Comparison of ENCODE assay signal across 8 cellular contexts in the genomic region with DNA sequence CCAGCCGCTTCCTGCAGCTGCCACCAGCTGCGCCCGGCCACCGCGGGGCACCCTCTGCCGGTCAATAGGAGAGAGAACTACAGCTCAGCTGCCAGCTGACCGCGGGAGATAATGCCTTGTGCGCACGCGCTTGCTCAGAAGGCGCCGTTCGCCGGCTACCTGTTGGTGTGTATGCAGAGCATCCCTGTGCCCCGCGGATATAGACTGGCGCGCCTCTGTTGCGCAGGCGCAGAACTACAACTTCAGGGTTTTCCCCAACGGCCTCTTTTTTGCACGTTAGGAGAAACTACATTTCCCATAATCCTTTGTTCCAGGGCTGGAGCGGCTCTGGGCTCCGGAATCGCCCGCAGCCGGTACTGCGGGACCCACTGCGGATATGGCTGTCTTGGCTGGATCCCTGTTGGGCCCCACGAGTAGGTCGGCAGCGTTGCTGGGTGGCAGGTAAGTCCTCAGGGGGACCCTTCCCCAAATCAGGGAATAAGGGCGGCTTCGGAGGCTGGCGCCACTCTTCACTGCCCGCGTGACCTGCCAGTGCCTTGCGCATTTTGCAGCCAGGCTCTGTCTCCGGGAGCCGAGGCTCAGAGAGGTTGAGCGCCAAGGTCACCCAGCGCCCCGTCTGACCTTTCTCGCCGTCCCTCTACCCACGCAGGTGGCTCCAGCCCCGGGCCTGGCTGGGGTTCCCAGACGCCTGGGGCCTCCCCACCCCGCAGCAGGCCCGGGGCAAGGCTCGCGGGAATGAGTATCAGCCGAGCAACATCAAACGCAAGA. TPM values are rescaled to one million over a fixed set of nuclear protein-coding genes. Genes with fewer than 3 reads are reported as not detected.
A peak's percentile ranks its signal among the peaks of the same experiment; 100 is the strongest.
DNase-seq lines count a peak whose midpoint lies in the region; ATAC-seq and TF ChIP-seq lines count a peak whose summit lies in the region.

A gene (plus strand): TSS at position 356 of the 768 bp plus-strand sequence. CDS start 21 bp downstream, at position 377.

- peak; percentile 51 for ATAC-seq in GM21367 (IDR thresholded peaks at IDR 0.05; ENCODE audit: unreplicated experiment)

- DNase-seq in Caco-2 = peak; percentile 98 to 99
- DNase-seq in HUDEP-2 (lab: John Stamatoyannopoulos, UW; ENCODE audit: unreplicated experiment in 76 of 76) = peak; percentile 94 to 100 (median 100)
- peak; percentile 99 for DNase-seq in NT2/D1 (ENCODE audit: low read depth, low spot score)
- peak; percentile 90 for DNase-seq in activated CD8-positive, alpha-beta memory T cell treated with anti-CD3 and anti-CD28 coated beads, Interleukin-2, amount 50 U/mL, for 1 hour (ENCODE audit: extremely low read depth)
- peak; percentile 100 for DNase-seq in endodermal cell
- DNase-seq in mesenteric fat pad (ENCODE audit: low spot score) = peak; percentile 97
- DNase-seq in stimulated activated CD8-positive, alpha-beta memory T cell treated with anti-CD3 and anti-CD28 coated beads, Interleukin-15, amount 100 ng/mL, for 4 hours (ENCODE audit: low read depth in 2 of 2) = peak; percentile 87 to 90

- H3K9me3 Mint-ChIP-seq in Caco-2 (ENCODE audit: unreplicated experiment) (no peaks in the 10 kb centered on the region), endodermal cell (no peaks in the 10 kb centered on the region)

- H3K36me3 ChIP-seq in Caco-2 (ENCODE audit: control insufficient read depth, insufficient read depth, low read length) = no peaks in the 10 kb centered on the region
- H3K36me3 ChIP-seq in NT2/D1 (ENCODE audit: insufficient read depth, insufficient read length, low read length) = peaks cover 18% of the 10 kb centered on the region
- H3K36me3 ChIP-seq in endodermal cell (ENCODE audit: control insufficient read depth, insufficient read depth, low read length) = no peaks in the 10 kb centered on the region

- POLR2A ChIA-PET in Caco-2 (lab: Charles Lee) = interaction anchor here (0.6 to 1.3 kb wide), 3 partner anchors 13 to 90 kb away, joined by 4 to 12 read pairs (median 5); a partner anchor contains a TSS

- intact Hi-C loops in Caco-2 (cut with micrococcal nuclease; ENCODE audit: unreplicated experiment) = loop anchor here (1.0 kb wide), 1 partner anchor 13 kb away; no protein-coding TSS in a partner anchor

- peak within 1 kb of the TSS; percentile 78 for H3K4me3 Mint-ChIP-seq in Caco-2 (ENCODE audit: unreplicated experiment)
- H3K4me3 Mint-ChIP-seq in endodermal cell = peak within 1 kb of the TSS; percentile 77

- TF ChIP-seq CTCF in Caco-2 (IDR thresholded peaks at IDR 0.05; ENCODE audit: insufficient read depth in 1 of 2, low read depth in 1 of 2, low read length in 1 of 2, severe bottlenecking in 1 of 2, unreplicated experiment in 1 of 2) (peak; percentile 82 to 86), endodermal cell (conservative IDR thresholded peaks at IDR 0.05) (peak; percentile 84)

- peaks cover 21% of the 10 kb centered on the region for H3K4me1 ChIP-seq in Caco-2
- H3K4me1 ChIP-seq in NT2/D1 (ENCODE audit: insufficient read depth, insufficient read length) = peaks cover 13% of the 10 kb centered on the region
- H3K4me1 ChIP-seq in endodermal cell (ENCODE audit: control insufficient read depth, insufficient read depth, low read length) = peaks cover 5% of the 10 kb centered on the region

- peak within 1 kb of the TSS; percentile 56 for H3K4me3 ChIP-seq in Caco-2 (ENCODE audit: low read depth, low read length)
- H3K4me3 ChIP-seq in NT2/D1 (ENCODE audit: insufficient read length, low read depth) = peak within 1 kb of the TSS; percentile 93
- H3K4me3 ChIP-seq in endodermal cell (ENCODE audit: low read length) = peak within 1 kb of the TSS; percentile 93

- H3K9me3 ChIP-seq in Caco-2 = no peaks in the 10 kb centered on the region
- H3K9me3 ChIP-seq in NT2/D1 (ENCODE audit: insufficient read depth, low read length) = no peaks in the 10 kb centered on the region
- no peaks in the 10 kb centered on the region for H3K9me3 ChIP-seq in endodermal cell (ENCODE audit: control insufficient read depth, low read length)

- peaks cover 42% of the 10 kb centered on the region for H3K36me3 Mint-ChIP-seq in Caco-2 (ENCODE audit: insufficient read depth, unreplicated experiment)
- peaks cover 2% of the 10 kb centered on the region for H3K36me3 Mint-ChIP-seq in endodermal cell (ENCODE audit: low read depth)

- H3K9ac ChIP-seq in NT2/D1 (ENCODE audit: insufficient read length, low read depth) (peak within 1 kb of the TSS; percentile 96), endodermal cell (ENCODE audit: extremely low read depth, low read length, poor library complexity, severe bottlenecking) (peak within 1 kb of the TSS; percentile 70)

- WGBS in endodermal cell (ENCODE audit: insufficient coverage in 1 of 2, insufficient read length in 1 of 2), 2 experiments = 0% methylated on average over 33 to 55 of the region's 55 CpGs

- BruUV-seq in Caco-2 (replicated peaks; lab: Mats Ljungman, UMichigan) = no TSS peak

- CTCF ChIA-PET in Caco-2 (lab: Charles Lee) = interaction anchor here (0.6 to 2.8 kb wide), 16 partner anchors 10 to 1195 kb away, joined by 3 to 44 read pairs (median 6); a partner anchor contains a TSS

- H3K27me3 ChIP-seq in Caco-2 (replicated peaks; ENCODE audit: control insufficient read depth, insufficient read depth, low read length) (no peaks in the 10 kb centered on the region), NT2/D1 (ENCODE audit: insufficient read depth, insufficient read length) (no peaks in the 10 kb centered on the region), endodermal cell (ENCODE audit: control insufficient read depth, insufficient read depth, low read length, poor library complexity, severe bottlenecking) (no peaks in the 10 kb centered on the region)

- H3K27ac Mint-ChIP-seq in Caco-2 (ENCODE audit: unreplicated experiment) (peak within 1 kb of the TSS; percentile 74), endodermal cell (peak within 1 kb of the TSS; percentile 95)

- H3K4me1 Mint-ChIP-seq in Caco-2 (ENCODE audit: low read depth, unreplicated experiment) (peaks cover 8% of the 10 kb centered on the region), endodermal cell (peaks cover 24% of the 10 kb centered on the region)

- peak within 1 kb of the TSS; percentile 73 for H3K27ac ChIP-seq in endodermal cell (ENCODE audit: low read depth, low read length)

- H3K27me3 Mint-ChIP-seq in Caco-2 (ENCODE audit: insufficient read depth, unreplicated experiment) (no peaks in the 10 kb centered on the region), endodermal cell (ENCODE audit: insufficient read depth) (no peaks in the 10 kb centered on the region)

RNA-seq across cellular contexts. Expression of the gene that starts here (rescaled TPM):
- total RNA-seq in Caco-2 (2022) (78.9 and 88.5 TPM in 2 replicates), endodermal cell (10 to 100 TPM; 58.1 to 62.2 TPM), mesenteric fat pad (99.2 TPM)
- 51.9 TPM for polyA plus RNA-seq in endodermal cell (2013, experiment 1 of 2)
- polyA plus RNA-seq in endodermal cell (2013, experiment 2 of 2) = 48.7 TPM

Comparison
In these comparisons a context has a peak if more than half of its experiments do, and no peak if none do; other contexts are left out.
1. Peak in every context shown above with its lines: DNase-seq, ATAC-seq, H3K4me3 ChIP-seq and H3K27ac ChIP-seq.